ENCODE assay signal across 33 cellular contexts in genomic region chr2:226125151-226125550, GRCh38.
DNase-seq lines count a peak whose midpoint lies in the region; ATAC-seq, FAIRE-seq and TF ChIP-seq lines count a peak whose summit lies in the region.
"Had no signal": no experiment of that assay in that cellular context is flagged by ENCODE, and none has a peak within 500 bp of the region (broad histone marks: within the 10 kb centered on the region; RNA-seq: fewer than 3 reads in every experiment).

No MANE protein-coding gene starts in this region.

- H3K27me3 ChIP-seq in left ventricle myocardium inferior (ENCODE audit: low read depth) = no peaks in the 10 kb centered on the region
- H3K27me3 ChIP-seq in bronchial epithelial cell (ENCODE audit: control insufficient read depth, insufficient read depth, low read length) = no peaks in the 10 kb centered on the region
- no peaks in the 10 kb centered on the region for H3K27me3 ChIP-seq in uterus
- H3K27me3 ChIP-seq in naive thymus-derived CD4-positive, alpha-beta T cell (ENCODE audit: control insufficient read depth in 2 of 2, insufficient read depth in 2 of 2, low read length in 2 of 2) = no peaks in the 10 kb centered on the region
- H3K27me3 ChIP-seq: heart left ventricle, tibial nerve had no signal

- H3K9me3 ChIP-seq in left ventricle myocardium inferior (replicated peaks) = no peaks in the 10 kb centered on the region
- H3K9me3 ChIP-seq in mesodermal cell (ENCODE audit: control insufficient read depth, low read length) = peaks cover 13% of the 10 kb centered on the region
- H3K9me3 ChIP-seq in uterus = no peaks in the 10 kb centered on the region
- no peaks in the 10 kb centered on the region for H3K9me3 ChIP-seq in naive thymus-derived CD4-positive, alpha-beta T cell (ENCODE audit: control insufficient read depth in 2 of 3, low read length in 3 of 3)
- H3K9me3 ChIP-seq: heart left ventricle, tibial nerve had no signal

- H3K27me3 Mint-ChIP-seq in naive thymus-derived CD4-positive, alpha-beta T cell = peaks cover 0 to 21% (median 5%) of the 10 kb centered on the region in 5 donors
- H3K27me3 Mint-ChIP-seq: stimulated activated naive CD8-positive, alpha-beta T cell treated with anti-CD3 and anti-CD28 coated beads, Interleukin-15, amount 100 ng/mL, for 72 hours had no signal

- no peak for ATAC-seq in left cardiac atrium
- no peak for ATAC-seq in naive thymus-derived CD4-positive, alpha-beta T cell
- ATAC-seq: activated CD4-positive, alpha-beta T cell treated with anti-CD3 and anti-CD28 coated beads for 36 hours; CD8-positive, alpha-beta T cell; stimulated activated naive CD8-positive, alpha-beta T cell treated with anti-CD3 and anti-CD28 coated beads, Interleukin-15, amount 100 ng/mL, for 72 hours had no signal

- H3K4me1 ChIP-seq in left ventricle myocardium inferior (peaks cover 25% of the 10 kb centered on the region), mesodermal cell (ENCODE audit: control insufficient read depth, insufficient read depth, low read length, poor library complexity, severe bottlenecking) (peaks cover 19% of the 10 kb centered on the region), uterus (peaks cover 0 to 4% of the 10 kb centered on the region in 2 donors)
- H3K4me1 ChIP-seq in naive thymus-derived CD4-positive, alpha-beta T cell (ENCODE audit: control insufficient read depth in 2 of 2, insufficient read depth in 2 of 2, low read length in 2 of 2) = no peaks in the 10 kb centered on the region

- no peak for TF ChIP-seq POLR2A in uterus (IDR thresholded peaks at IDR 0.05)

- intact Hi-C loops in left ventricle myocardium inferior (cut with micrococcal nuclease) = no loop called here
- intact Hi-C loops in left cardiac atrium (cut with DNase I) = no loop called here
- intact Hi-C loops in uterus (cut with DNase I; ENCODE audit: low total_unique reads) = no loop called here
- intact Hi-C loops in naive thymus-derived CD4-positive, alpha-beta T cell (cut with micrococcal nuclease) = no loop called here

- no peak overlapping the region for H3K4me3 Mint-ChIP-seq in naive thymus-derived CD4-positive, alpha-beta T cell
- H3K4me3 Mint-ChIP-seq: activated CD4-positive, alpha-beta T cell treated with anti-CD3 and anti-CD28 coated beads for 36 hours; activated naive CD8-positive, alpha-beta T cell; CD8-positive, alpha-beta T cell; H9; memory B cell; stimulated activated naive CD8-positive, alpha-beta T cell treated with anti-CD3 and anti-CD28 coated beads, Interleukin-15, amount 100 ng/mL, for 72 hours had no signal

- TF ChIP-seq CTCF in left ventricle myocardium inferior (IDR thresholded peaks at IDR 0.05; ENCODE audit: borderline replicate concordance) = no peak
- no peak for TF ChIP-seq CTCF in bronchial epithelial cell (IDR thresholded peaks at IDR 0.05; ENCODE audit: insufficient read depth, low read length, severe bottlenecking)
- no peak for TF ChIP-seq CTCF in uterus (IDR thresholded peaks at IDR 0.05)
- no peak for TF ChIP-seq CTCF in GM10266 (IDR thresholded peaks at IDR 0.05; ENCODE audit: control insufficient read depth, insufficient read depth, low read depth, missing control alignments)

- H3K36me3 Mint-ChIP-seq in naive thymus-derived CD4-positive, alpha-beta T cell = no peaks in the 10 kb centered on the region
- H3K36me3 Mint-ChIP-seq: activated naive CD8-positive, alpha-beta T cell; CD8-positive, alpha-beta T cell; memory B cell had no signal

- H3K36me3 ChIP-seq in left ventricle myocardium inferior (no peaks in the 10 kb centered on the region), bronchial epithelial cell (ENCODE audit: control insufficient read depth, insufficient read depth, low read length) (no peaks in the 10 kb centered on the region), mesodermal cell (ENCODE audit: control insufficient read depth, insufficient read depth, low read length) (no peaks in the 10 kb centered on the region), uterus (no peaks in the 10 kb centered on the region)
- no peaks in the 10 kb centered on the region for H3K36me3 ChIP-seq in naive thymus-derived CD4-positive, alpha-beta T cell (ENCODE audit: control insufficient read depth in 2 of 3, insufficient read depth in 3 of 3, low read length in 3 of 3)
- H3K36me3 ChIP-seq: heart left ventricle, tibial nerve had no signal

- H3K9me3 Mint-ChIP-seq in naive thymus-derived CD4-positive, alpha-beta T cell = peaks cover 0 to 1% (median 0%) of the 10 kb centered on the region in 11 donors
- H3K9me3 Mint-ChIP-seq: CD8-positive, alpha-beta T cell; memory B cell; stimulated activated naive CD8-positive, alpha-beta T cell treated with anti-CD3 and anti-CD28 coated beads, Interleukin-15, amount 100 ng/mL, for 72 hours had no signal

- peaks cover 0 to 6% (median 0%) of the 10 kb centered on the region in 7 donors for H3K4me1 Mint-ChIP-seq in naive thymus-derived CD4-positive, alpha-beta T cell
- H3K4me1 Mint-ChIP-seq: activated CD4-positive, alpha-beta T cell treated with anti-CD3 and anti-CD28 coated beads for 36 hours; memory B cell; stimulated activated naive CD8-positive, alpha-beta T cell treated with anti-CD3 and anti-CD28 coated beads, Interleukin-15, amount 100 ng/mL, for 72 hours had no signal

- CTCF ChIA-PET in naive thymus-derived CD4-positive, alpha-beta T cell (lab: Charles Lee) = no interaction called here

- POLR2A ChIA-PET in naive thymus-derived CD4-positive, alpha-beta T cell (lab: Charles Lee) = no interaction called here

- DNase-seq in left ventricle myocardium inferior = no peak
- DNase-seq in left cardiac atrium = no peak
- peak; percentile 87 for DNase-seq in bronchial epithelial cell (ENCODE audit: low read depth)
- no peak for DNase-seq in uterus
- DNase-seq in naive thymus-derived CD4-positive, alpha-beta T cell = no peak
- DNase-seq in GM10266 (ENCODE audit: extremely low spot score) = no peak
- no peak for DNase-seq in DMS114 treated with DMSO at 0.1 percent for 48 hours (lab: John Stamatoyannopoulos, UW; ENCODE audit: unreplicated experiment)
- DNase-seq: activated CD4-positive, alpha-beta T cell treated with anti-CD3 and anti-CD28 coated beads for 36 hours; activated effector memory CD4-positive, alpha-beta T cell treated with Interleukin-2 at 50 U/mL for 16 hours; activated T-cell treated with anti-CD3 and anti-CD28 coated beads for 4 hours; CD8-positive, alpha-beta T cell; dermis blood vessel endothelial cell; DMS53; H9; NCI-H1417 treated with DMSO at 0.1 percent for 48 hours; NCI-H2081 treated with DMSO at 0.1 percent for 48 hours; NCI-H345; NCI-H774; occipital lobe; small intestine; stimulated activated CD4-positive, alpha-beta T cell treated with anti-CD3 and anti-CD28 coated beads, Interleukin-1b, Interleukin-23, amount 100 ng/mL, for 48 hours; stimulated activated CD8-positive, alpha-beta memory T cell treated with anti-CD3 and anti-CD28 coated beads, Interleukin-4, amount 100 ng/mL, for 48 hours; stimulated activated naive CD8-positive, alpha-beta T cell treated with anti-CD3 and anti-CD28 coated beads, Interleukin-15, amount 100 ng/mL, for 72 hours; T-helper 2 cell had no signal

- H3K27ac Mint-ChIP-seq in naive thymus-derived CD4-positive, alpha-beta T cell = no peak overlapping the region
- H3K27ac Mint-ChIP-seq: activated CD4-positive, alpha-beta T cell treated with anti-CD3 and anti-CD28 coated beads for 36 hours; activated naive CD8-positive, alpha-beta T cell; CD8-positive, alpha-beta T cell; memory B cell; stimulated activated naive CD8-positive, alpha-beta T cell treated with anti-CD3 and anti-CD28 coated beads, Interleukin-15, amount 100 ng/mL, for 72 hours had no signal

- WGBS in mesodermal cell (ENCODE audit: insufficient coverage in 2 of 2), 2 experiments = 90 to 100% methylated on average over 1 to 2 of the region's 4 CpGs

- no peak for FAIRE-seq in bronchial epithelial cell (lab: Jason Lieb, UNC)
- FAIRE-seq: A204.1, astrocyte, HTR-8/SVneo, small intestine had no signal

- H3K4me3 ChIP-seq in left ventricle myocardium inferior = no peak overlapping the region
- H3K4me3 ChIP-seq in bronchial epithelial cell (ENCODE audit: low read depth, low read length) = no peak overlapping the region
- no peak overlapping the region for H3K4me3 ChIP-seq in mesodermal cell (ENCODE audit: extremely low read depth, insufficient read depth, low read length, poor library complexity, severe bottlenecking)
- H3K4me3 ChIP-seq in uterus = no peak overlapping the region
- H3K4me3 ChIP-seq in naive thymus-derived CD4-positive, alpha-beta T cell (ENCODE audit: low read length) = no peak overlapping the region
- H3K4me3 ChIP-seq: heart left ventricle, tibial nerve had no signal

- H3K27ac ChIP-seq in left ventricle myocardium inferior (replicated peaks) (peak overlapping the region; percentile 52), mesodermal cell (ENCODE audit: low read depth, low read length, severe bottlenecking) (peak overlapping the region; percentile 63), uterus (peak overlapping the region; percentile 59 to 73)
- H3K27ac ChIP-seq in naive thymus-derived CD4-positive, alpha-beta T cell (ENCODE audit: low read depth, low read length) = no peak overlapping the region
- H3K27ac ChIP-seq: KMS-11 had no signal
